Comparison of ENCODE assay signal across 9 cellular contexts in the genomic region with DNA sequence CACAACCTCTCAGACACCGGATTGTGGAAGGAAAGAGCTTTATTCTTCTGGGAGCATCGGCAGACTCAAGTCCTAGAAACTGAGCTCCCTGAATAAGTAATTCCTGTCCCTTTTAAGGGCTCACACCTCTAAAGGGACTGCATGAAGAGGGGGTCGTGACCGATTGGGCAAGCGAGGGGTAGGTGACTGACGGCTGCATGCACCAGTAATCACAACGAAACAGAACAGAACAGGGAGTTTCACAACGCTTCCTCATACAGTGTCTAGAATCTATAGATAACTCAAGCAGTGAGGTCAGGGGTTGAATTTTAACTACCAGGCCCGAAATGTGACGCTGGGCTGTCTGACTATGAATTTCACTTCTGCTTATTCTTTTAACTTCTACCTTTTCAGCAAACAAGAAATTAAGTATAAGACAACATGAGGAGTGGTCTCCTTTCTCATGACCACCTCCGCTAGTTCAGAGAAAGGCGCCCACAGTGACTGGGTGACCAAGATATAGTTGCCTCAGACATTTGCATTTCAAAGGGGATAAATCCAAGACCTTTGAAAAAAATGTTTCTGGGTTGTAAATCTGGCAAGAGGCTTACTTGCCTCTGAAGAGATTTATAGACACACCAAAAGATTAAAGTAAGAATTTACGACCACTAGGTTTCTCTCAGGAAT.
DNase-seq lines count a peak whose midpoint lies in the region; ATAC-seq and TF ChIP-seq lines count a peak whose summit lies in the region.
"Had no signal": no experiment of that assay in that cellular context is flagged by ENCODE, and none has a peak within 500 bp of the region (broad histone marks: within the 10 kb centered on the region; RNA-seq: fewer than 3 reads in every experiment).

No MANE protein-coding gene starts in this region.

- DNase-seq in LoVo (ENCODE audit: low spot score) (peak; percentile 11), left lung (peak in 1 of 2 donors; percentile 32), osteoblast (ENCODE audit: insufficient read length, low spot score, missing footprints) (no peak), DMS153 (lab: John Stamatoyannopoulos, UW) (no peak)
- no peak for DNase-seq in activated T-cell treated with anti-CD3 and anti-CD28 coated beads, Interleukin-2, amount 50 U/mL, for 4 hours
- no peak for DNase-seq in activated T-helper 2 cell treated with anti-CD3 and anti-CD28 coated beads, Interferon-gamma antibody, Interleukin-2, Interleukin-4, amounts not matched to agents 10 μg/mL and 5 μg/mL and 100 μg/mL, durations not matched to agents 14 hours and 24 hours and 36 hours (ENCODE audit: low spot score)
- DNase-seq: left ventricle myocardium inferior had no signal

- H3K4me3 ChIP-seq in left lung (no peak overlapping the region), osteoblast (ENCODE audit: insufficient read depth, low read length) (no peak overlapping the region)
- H3K4me3 ChIP-seq: left ventricle myocardium inferior had no signal

- H3K36me3 Mint-ChIP-seq in activated T-cell treated with anti-CD3 and anti-CD28 coated beads, Interleukin-2, amount 50 U/mL, for 4 hours (ENCODE audit: insufficient read depth) = peaks cover 2% of the 10 kb centered on the region
- H3K36me3 Mint-ChIP-seq in activated T-helper 2 cell treated with anti-CD3 and anti-CD28 coated beads, Interferon-gamma antibody, Interleukin-2, Interleukin-4, amounts not matched to agents 10 μg/mL and 5 μg/mL and 100 μg/mL, durations not matched to agents 14 hours and 24 hours and 36 hours (ENCODE audit: low read depth) = no peaks in the 10 kb centered on the region

- H3K4me1 Mint-ChIP-seq in activated T-cell treated with anti-CD3 and anti-CD28 coated beads, Interleukin-2, amount 50 U/mL, for 4 hours (ENCODE audit: low read depth) = peaks cover 3% of the 10 kb centered on the region
- no peaks in the 10 kb centered on the region for H3K4me1 Mint-ChIP-seq in activated T-helper 2 cell treated with anti-CD3 and anti-CD28 coated beads, Interferon-gamma antibody, Interleukin-2, Interleukin-4, amounts not matched to agents 10 μg/mL and 5 μg/mL and 100 μg/mL, durations not matched to agents 14 hours and 24 hours and 36 hours (ENCODE audit: low read depth)

- intact Hi-C loops in left lung (cut with DNase I) = no loop called here
- intact Hi-C loops in activated T-helper 2 cell treated with anti-CD3 and anti-CD28 coated beads, Interferon-gamma antibody, Interleukin-2, Interleukin-4, amounts not matched to agents 10 μg/mL and 5 μg/mL and 100 μg/mL, durations not matched to agents 14 hours and 24 hours and 36 hours (cut with micrococcal nuclease) = no loop called here

- peaks cover 0 to 8% of the 10 kb centered on the region in 2 donors for H3K9me3 ChIP-seq in left lung
- no peaks in the 10 kb centered on the region for H3K9me3 ChIP-seq in osteoblast (ENCODE audit: low read depth, low read length)

- H3K27me3 ChIP-seq in left lung (no peaks in the 10 kb centered on the region), osteoblast (ENCODE audit: insufficient read depth, low read length) (no peaks in the 10 kb centered on the region)

- no peaks in the 10 kb centered on the region for H3K36me3 ChIP-seq in left lung
- H3K36me3 ChIP-seq in osteoblast (ENCODE audit: insufficient read depth, low read length) = no peaks in the 10 kb centered on the region
- H3K36me3 ChIP-seq: left ventricle myocardium inferior had no signal

- H3K4me1 ChIP-seq in left lung (no peaks in the 10 kb centered on the region), osteoblast (ENCODE audit: insufficient read depth, low read length) (no peaks in the 10 kb centered on the region)
- H3K4me1 ChIP-seq: left ventricle myocardium inferior had no signal

- H3K9me3 Mint-ChIP-seq in activated T-cell treated with anti-CD3 and anti-CD28 coated beads, Interleukin-2, amount 50 U/mL, for 4 hours = peaks cover 11% of the 10 kb centered on the region
- H3K9me3 Mint-ChIP-seq in activated T-helper 2 cell treated with anti-CD3 and anti-CD28 coated beads, Interferon-gamma antibody, Interleukin-2, Interleukin-4, amounts not matched to agents 10 μg/mL and 5 μg/mL and 100 μg/mL, durations not matched to agents 14 hours and 24 hours and 36 hours = peaks cover 12% of the 10 kb centered on the region

- no peak overlapping the region for H3K4me3 Mint-ChIP-seq in activated T-cell treated with anti-CD3 and anti-CD28 coated beads, Interleukin-2, amount 50 U/mL, for 4 hours
- no peak overlapping the region for H3K4me3 Mint-ChIP-seq in activated T-helper 2 cell treated with anti-CD3 and anti-CD28 coated beads, Interferon-gamma antibody, Interleukin-2, Interleukin-4, amounts not matched to agents 10 μg/mL and 5 μg/mL and 100 μg/mL, durations not matched to agents 14 hours and 24 hours and 36 hours (ENCODE audit: low read depth)

- H3K27me3 Mint-ChIP-seq in activated T-cell treated with anti-CD3 and anti-CD28 coated beads, Interleukin-2, amount 50 U/mL, for 4 hours (ENCODE audit: low read depth) = peaks cover 4% of the 10 kb centered on the region
- no peaks in the 10 kb centered on the region for H3K27me3 Mint-ChIP-seq in activated T-helper 2 cell treated with anti-CD3 and anti-CD28 coated beads, Interferon-gamma antibody, Interleukin-2, Interleukin-4, amounts not matched to agents 10 μg/mL and 5 μg/mL and 100 μg/mL, durations not matched to agents 14 hours and 24 hours and 36 hours (ENCODE audit: low read depth)

- no peak overlapping the region for H3K4me2 ChIP-seq in osteoblast (ENCODE audit: insufficient read depth, low read length)

- ATAC-seq in GM18511 (IDR thresholded peaks at IDR 0.05; ENCODE audit: unreplicated experiment) = peak; percentile 99
- ATAC-seq in HG02571 (IDR thresholded peaks at IDR 0.05; ENCODE audit: unreplicated experiment) = peak; percentile 91
- peak; percentile 34 for ATAC-seq in left lung
- ATAC-seq in activated T-cell treated with anti-CD3 and anti-CD28 coated beads, Interleukin-2, amount 50 U/mL, for 4 hours = no peak

- no peak overlapping the region for H3K27ac ChIP-seq in left lung
- no peak overlapping the region for H3K27ac ChIP-seq in osteoblast (ENCODE audit: low read depth, low read length)
- H3K27ac ChIP-seq: left ventricle myocardium inferior had no signal

- H3K27ac Mint-ChIP-seq in activated T-helper 2 cell treated with anti-CD3 and anti-CD28 coated beads, Interferon-gamma antibody, Interleukin-2, Interleukin-4, amounts not matched to agents 10 μg/mL and 5 μg/mL and 100 μg/mL, durations not matched to agents 14 hours and 24 hours and 36 hours = no peak overlapping the region

- H4K20me1 ChIP-seq in osteoblast (ENCODE audit: insufficient read depth, low read length) = no peaks in the 10 kb centered on the region

- no peaks in the 10 kb centered on the region for H3K79me2 ChIP-seq in osteoblast (ENCODE audit: insufficient read depth, low read length)

- TF ChIP-seq CTCF in left lung (IDR thresholded peaks at IDR 0.05) (no peak), osteoblast (IDR thresholded peaks at IDR 0.05; ENCODE audit: extremely low read depth, low read depth, low read length) (no peak)

- H2AFZ ChIP-seq in osteoblast (ENCODE audit: low read length) = no peak overlapping the region

Comparison
In these comparisons a context has a peak if more than half of its experiments do, and no peak if none do; other contexts are left out.
1. ATAC-seq: peak in GM18511 (single experiment), HG02571 (single experiment) and left lung (single experiment); none in activated T-cell treated with anti-CD3 and anti-CD28 coated beads, Interleukin-2, amount 50 U/mL, for 4 hours (0 of 2).